ENCODE assay signal across 22 cellular contexts in the genomic region with DNA sequence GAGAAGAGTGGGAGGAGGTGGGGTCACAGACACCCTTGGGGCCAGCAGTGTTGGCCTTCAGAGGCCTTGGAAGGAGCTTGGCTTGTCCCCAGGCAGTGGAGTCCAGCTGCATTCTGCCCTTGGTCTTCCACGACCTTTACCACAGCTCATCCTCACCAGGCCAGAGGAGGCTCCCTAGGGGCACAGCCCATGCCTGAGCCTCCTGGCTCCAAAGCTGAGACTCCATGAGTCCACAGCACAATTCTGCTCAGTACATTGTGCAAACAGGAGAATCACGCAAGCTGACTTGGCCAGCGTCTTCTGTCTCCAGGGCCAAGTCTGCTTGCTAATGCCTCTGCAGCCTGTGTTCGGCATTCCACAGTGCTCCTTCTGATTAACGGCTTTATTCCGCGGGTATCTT.
DNase-seq lines count a peak whose midpoint lies in the region; ATAC-seq and TF ChIP-seq lines count a peak whose summit lies in the region.
"Had no signal": no experiment of that assay in that cellular context is flagged by ENCODE, and none has a peak within 500 bp of the region (broad histone marks: within the 10 kb centered on the region; RNA-seq: fewer than 3 reads in every experiment).

No MANE protein-coding gene starts in this region.

- DNase-seq in Ammon's horn (ENCODE audit: low spot score), result peak; percentile 20
- DNase-seq in globus pallidus (ENCODE audit: low spot score), result peak; percentile 6
- DNase-seq in mesothelial cell of epicardium (ENCODE audit: low spot score in 2 of 2, unreplicated experiment in 2 of 2), result no peak
- no peak for DNase-seq in SK-N-DZ (ENCODE audit: low spot score)
- DNase-seq in NK-92 treated with Interleukin-12 subunit alpha and Interleukin-12 subunit beta, amount 100 ng/mL, for 24 hours (lab: John Stamatoyannopoulos, UW), result no peak
- no peak for DNase-seq in SHP77 treated with DMSO at 0.1 percent for 48 hours (lab: John Stamatoyannopoulos, UW)
- no peak for DNase-seq in AG20443 (ENCODE audit: low spot score)
- DNase-seq: activated CD4-positive, CD25-positive, alpha-beta regulatory T cell treated with anti-CD3 and anti-CD28 coated beads, Interleukin-2, amount 50 U/mL, for 72 hours; activated CD8-positive, alpha-beta T cell treated with anti-CD3 and anti-CD28 coated beads, Interleukin-2, amount 10 ng/mL, durations not matched to agents 7 days and 5 days; activated T-cell treated with anti-CD3 and anti-CD28 coated beads, Interleukin-2, amount 50 U/mL, for 1 hour; caudate nucleus; COR-L47; DND-41; hippocampal formation; naive thymus-derived CD4-positive, alpha-beta T cell; NCI-H1694 treated with DMSO at 0.1 percent for 48 hours; NCI-H69 had no signal

- ATAC-seq in stimulated activated memory B cell treated with anti-CD40 and anti-IgM and Interleukin-4, amounts not matched to agents 10 μg/mL and 1 μg/mL and 100 μg/mL, for 72 hours, result peak; percentile 16
- ATAC-seq: A549; activated CD8-positive, alpha-beta T cell treated with anti-CD3 and anti-CD28 coated beads, Interleukin-2, amount 10 ng/mL, durations not matched to agents 7 days and 5 days; GM12878; naive thymus-derived CD4-positive, alpha-beta T cell had no signal

- peaks cover 32% of the 10 kb centered on the region for H3K4me1 Mint-ChIP-seq in mesothelial cell of epicardium
- no peaks in the 10 kb centered on the region for H3K4me1 Mint-ChIP-seq in stimulated activated memory B cell treated with anti-CD40 and anti-IgM and Interleukin-4, amounts not matched to agents 10 μg/mL and 1 μg/mL and 100 μg/mL, for 72 hours
- H3K4me1 Mint-ChIP-seq: memory B cell; naive thymus-derived CD4-positive, alpha-beta T cell had no signal

- peaks cover 13% of the 10 kb centered on the region for H3K36me3 Mint-ChIP-seq in mesothelial cell of epicardium
- no peaks in the 10 kb centered on the region for H3K36me3 Mint-ChIP-seq in stimulated activated memory B cell treated with anti-CD40 and anti-IgM and Interleukin-4, amounts not matched to agents 10 μg/mL and 1 μg/mL and 100 μg/mL, for 72 hours
- H3K36me3 Mint-ChIP-seq: memory B cell had no signal

- H3K27ac Mint-ChIP-seq in mesothelial cell of epicardium, result peak overlapping the region; percentile 54
- no peak overlapping the region for H3K27ac Mint-ChIP-seq in stimulated activated memory B cell treated with anti-CD40 and anti-IgM and Interleukin-4, amounts not matched to agents 10 μg/mL and 1 μg/mL and 100 μg/mL, for 72 hours
- H3K27ac Mint-ChIP-seq: activated CD8-positive, alpha-beta T cell treated with anti-CD3 and anti-CD28 coated beads, Interleukin-2, amount 10 ng/mL, durations not matched to agents 7 days and 5 days; dendritic cell treated with granulocyte-macrophage colony-stimulating factor and Interleukin-4, amounts not matched to agents 40 ng/mL and 50 ng/mL, for 4 days; memory B cell; naive thymus-derived CD4-positive, alpha-beta T cell had no signal

- TF ChIP-seq CTCF in mesothelial cell of epicardium (IDR thresholded peaks at IDR 0.05; ENCODE audit: unreplicated experiment), result no peak

- no peak overlapping the region for H3K4me3 Mint-ChIP-seq in mesothelial cell of epicardium
- H3K4me3 Mint-ChIP-seq in stimulated activated memory B cell treated with anti-CD40 and anti-IgM and Interleukin-4, amounts not matched to agents 10 μg/mL and 1 μg/mL and 100 μg/mL, for 72 hours, result no peak overlapping the region
- H3K4me3 Mint-ChIP-seq: activated CD8-positive, alpha-beta T cell treated with anti-CD3 and anti-CD28 coated beads, Interleukin-2, amount 10 ng/mL, durations not matched to agents 7 days and 5 days; dendritic cell treated with granulocyte-macrophage colony-stimulating factor and Interleukin-4, amounts not matched to agents 40 ng/mL and 50 ng/mL, for 4 days; memory B cell; naive thymus-derived CD4-positive, alpha-beta T cell had no signal

- H3K9me3 Mint-ChIP-seq in mesothelial cell of epicardium, result peaks cover 31% of the 10 kb centered on the region
- peaks cover 23% of the 10 kb centered on the region for H3K9me3 Mint-ChIP-seq in stimulated activated memory B cell treated with anti-CD40 and anti-IgM and Interleukin-4, amounts not matched to agents 10 μg/mL and 1 μg/mL and 100 μg/mL, for 72 hours

- no peaks in the 10 kb centered on the region for H3K27me3 Mint-ChIP-seq in mesothelial cell of epicardium (ENCODE audit: low read depth)
- H3K27me3 Mint-ChIP-seq in stimulated activated memory B cell treated with anti-CD40 and anti-IgM and Interleukin-4, amounts not matched to agents 10 μg/mL and 1 μg/mL and 100 μg/mL, for 72 hours, result no peaks in the 10 kb centered on the region
- H3K27me3 Mint-ChIP-seq: dendritic cell treated with granulocyte-macrophage colony-stimulating factor and Interleukin-4, amounts not matched to agents 40 ng/mL and 50 ng/mL, for 4 days; memory B cell had no signal

Comparison
In these comparisons a context has a peak if more than half of its experiments do, and no peak if none do; other contexts are left out.
1. DNase-seq: peak in Ammon's horn (single experiment) and globus pallidus (single experiment); none in mesothelial cell of epicardium (0 of 2), SK-N-DZ (single experiment), NK-92 treated with Interleukin-12 subunit alpha and Interleukin-12 subunit beta, amount 100 ng/mL, for 24 hours (single experiment), SHP77 treated with DMSO at 0.1 percent for 48 hours (single experiment) and AG20443 (single experiment).